In genomic region chr17:39193346-39193745, GRCh38 we compare ENCODE assay signal across 35 cellular contexts. TPM values are rescaled to one million over a fixed set of nuclear protein-coding genes. Genes with fewer than 3 reads are reported as not detected.
DNase-seq lines count a peak whose midpoint lies in the region; ATAC-seq and TF ChIP-seq lines count a peak whose summit lies in the region.
"Had no signal": no experiment of that assay in that cellular context is flagged by ENCODE, and none has a peak within 500 bp of the region (broad histone marks: within the 10 kb centered on the region; RNA-seq: fewer than 3 reads in every experiment).

No MANE protein-coding gene starts in this region.

- WGBS in prostate gland = 79% methylated on average over 10 of the region's 10 CpGs

- peak; percentile 62 to 70 for TF ChIP-seq POLR2A in gastrocnemius medialis (IDR thresholded peaks at IDR 0.05)
- TF ChIP-seq POLR2A in prostate gland (IDR thresholded peaks at IDR 0.05) = no peak

- intact Hi-C loops in gastrocnemius medialis (cut with DNase I; ENCODE audit: low total_unique reads) (loop anchor here (10.0 kb wide), 2 partner anchors 471 to 1151 kb away; partner anchors contain the start of genes PNMT and TCAP), prostate gland (cut with DNase I) (no loop called here)
- intact Hi-C loops in activated CD4-positive, alpha-beta T cell treated with anti-CD3 and anti-CD28 coated beads, Interleukin-2, amount 10 ng/mL, durations not matched to agents 24 days and 14 days (cut with micrococcal nuclease) = no loop called here

- ATAC-seq in T-helper 17 cell (no peak), gastrocnemius medialis (peak; percentile 47 to 55)
- ATAC-seq: heart right ventricle; lower lobe of right lung; SK-N-SH treated with all-trans-retinoic acid at 6 μM for 48 hours; stimulated activated naive CD8-positive, alpha-beta T cell treated with anti-CD3 and anti-CD28 coated beads, Interleukin-15, amount 100 ng/mL, for 72 hours had no signal

- DNase-seq in Kasumi-1 (lab: John Stamatoyannopoulos, UW) = peak; percentile 46 to 66
- no peak for DNase-seq in T-helper 17 cell
- peak; percentile 8 for DNase-seq in epidermal melanocyte (ENCODE audit: insufficient read length, low spot score)
- peak; percentile 83 to 93 for DNase-seq in gastrocnemius medialis
- DNase-seq in prostate gland (ENCODE audit: low spot score) = no peak
- no peak for DNase-seq in activated CD4-positive, alpha-beta T cell treated with anti-CD3 and anti-CD28 coated beads, Interleukin-2, amount 10 ng/mL, durations not matched to agents 24 days and 14 days
- DNase-seq in SW 1271 (lab: John Stamatoyannopoulos, UW) = no peak
- DNase-seq: ACHN; activated CD4-positive, alpha-beta T cell treated with anti-CD3 and anti-CD28 coated beads for 48 hours; activated effector memory CD4-positive, alpha-beta T cell treated with anti-CD3 and anti-CD28 coated beads, Interleukin-2, amount 50 U/mL, for 16 hours; activated naive CD8-positive, alpha-beta T cell treated with anti-CD3 and anti-CD28 coated beads, Interleukin-2, amount 10 ng/mL, durations not matched to agents 7 days and 5 days; activated T-cell treated with anti-CD3 and anti-CD28 coated beads, Interleukin-2, amount 50 U/mL, for 1 hour; C1 segment of cervical spinal cord; Caco-2; cerebellar nuclear complex; DMS79; GDM1; H7; heart right ventricle; kidney glomerular epithelial cell; lower lobe of right lung; NCI-H1436; NCI-H2081 treated with DMSO at 0.1 percent for 48 hours; NCI-H345; NCI-H748 treated with DMSO at 0.1 percent for 48 hours; RPMI8226; small intestine; stimulated activated naive CD8-positive, alpha-beta T cell treated with anti-CD3 and anti-CD28 coated beads, Interleukin-15, amount 100 ng/mL, for 72 hours; thyroid gland had no signal

- H3K9me3 ChIP-seq in T-helper 17 cell (ENCODE audit: control insufficient read depth, low read length, poor library complexity, severe bottlenecking) (no peaks in the 10 kb centered on the region), gastrocnemius medialis (no peaks in the 10 kb centered on the region), prostate gland (no peaks in the 10 kb centered on the region)
- H3K9me3 ChIP-seq: Caco-2, heart right ventricle, lower lobe of right lung, neutrophil, thyroid gland had no signal

- peaks cover 3% of the 10 kb centered on the region for H3K36me3 Mint-ChIP-seq in T-helper 17 cell (ENCODE audit: low read depth)
- peaks cover 14% of the 10 kb centered on the region for H3K36me3 Mint-ChIP-seq in activated CD4-positive, alpha-beta T cell treated with anti-CD3 and anti-CD28 coated beads, Interleukin-2, amount 10 ng/mL, durations not matched to agents 24 days and 14 days (ENCODE audit: low read depth)

- H3K4me1 Mint-ChIP-seq in T-helper 17 cell = peaks cover 25% of the 10 kb centered on the region
- peaks cover 31% of the 10 kb centered on the region for H3K4me1 Mint-ChIP-seq in activated CD4-positive, alpha-beta T cell treated with anti-CD3 and anti-CD28 coated beads, Interleukin-2, amount 10 ng/mL, durations not matched to agents 24 days and 14 days

- no peaks in the 10 kb centered on the region for H3K9me3 Mint-ChIP-seq in activated CD4-positive, alpha-beta T cell treated with anti-CD3 and anti-CD28 coated beads, Interleukin-2, amount 10 ng/mL, durations not matched to agents 24 days and 14 days
- H3K9me3 Mint-ChIP-seq: activated naive CD8-positive, alpha-beta T cell treated with anti-CD3 and anti-CD28 coated beads, Interleukin-2, amount 10 ng/mL, durations not matched to agents 7 days and 5 days; stimulated activated naive CD8-positive, alpha-beta T cell treated with anti-CD3 and anti-CD28 coated beads, Interleukin-15, amount 100 ng/mL, for 72 hours had no signal

- H3K4me3 ChIP-seq in gastrocnemius medialis (peak overlapping the region; percentile 50 to 62 (median 55)), prostate gland (no peak overlapping the region)
- H3K4me3 ChIP-seq: heart right ventricle, lower lobe of right lung, thyroid gland had no signal

- H3K36me3 ChIP-seq in gastrocnemius medialis = peaks cover 0 to 21% of the 10 kb centered on the region in 2 donors
- no peaks in the 10 kb centered on the region for H3K36me3 ChIP-seq in prostate gland
- H3K36me3 ChIP-seq: neutrophil had no signal

- peak overlapping the region; percentile 89 for H3K27ac Mint-ChIP-seq in T-helper 17 cell
- H3K27ac Mint-ChIP-seq in activated CD4-positive, alpha-beta T cell treated with anti-CD3 and anti-CD28 coated beads, Interleukin-2, amount 10 ng/mL, durations not matched to agents 24 days and 14 days = no peak overlapping the region
- H3K27ac Mint-ChIP-seq: stimulated activated naive CD8-positive, alpha-beta T cell treated with anti-CD3 and anti-CD28 coated beads, Interleukin-15, amount 100 ng/mL, for 72 hours had no signal

- no peak for TF ChIP-seq CTCF in gastrocnemius medialis (IDR thresholded peaks at IDR 0.05 in 4 of 5, conservative IDR thresholded peaks at IDR 0.05 in 1 of 5)
- no peak for TF ChIP-seq CTCF in prostate gland (IDR thresholded peaks at IDR 0.05)

- H3K4me1 ChIP-seq in gastrocnemius medialis (peaks cover 60 to 70% of the 10 kb centered on the region in 2 donors), prostate gland (replicated peaks) (no peaks in the 10 kb centered on the region)

- no peaks in the 10 kb centered on the region for H3K27me3 Mint-ChIP-seq in T-helper 17 cell
- no peaks in the 10 kb centered on the region for H3K27me3 Mint-ChIP-seq in activated CD4-positive, alpha-beta T cell treated with anti-CD3 and anti-CD28 coated beads, Interleukin-2, amount 10 ng/mL, durations not matched to agents 24 days and 14 days
- H3K27me3 Mint-ChIP-seq: activated naive CD8-positive, alpha-beta T cell treated with anti-CD3 and anti-CD28 coated beads, Interleukin-2, amount 10 ng/mL, durations not matched to agents 7 days and 5 days; stimulated activated naive CD8-positive, alpha-beta T cell treated with anti-CD3 and anti-CD28 coated beads, Interleukin-15, amount 100 ng/mL, for 72 hours had no signal

- in situ Hi-C loops in gastrocnemius medialis (cut with MboI; ENCODE audit: low sequenced_read_pairs in 4 of 4) = no loop called here

- H3K27me3 ChIP-seq in gastrocnemius medialis = no peaks in the 10 kb centered on the region
- no peaks in the 10 kb centered on the region for H3K27me3 ChIP-seq in prostate gland (replicated peaks; ENCODE audit: insufficient read depth)
- H3K27me3 ChIP-seq: heart right ventricle, thyroid gland had no signal

- peak overlapping the region; percentile 87 to 99 (median 94) for H3K27ac ChIP-seq in gastrocnemius medialis
- H3K27ac ChIP-seq in prostate gland = no peak overlapping the region
- H3K27ac ChIP-seq: heart right ventricle, lower lobe of right lung, neutrophil, thyroid gland had no signal

- no peak overlapping the region for H3K4me3 Mint-ChIP-seq in T-helper 17 cell
- no peak overlapping the region for H3K4me3 Mint-ChIP-seq in activated CD4-positive, alpha-beta T cell treated with anti-CD3 and anti-CD28 coated beads, Interleukin-2, amount 10 ng/mL, durations not matched to agents 24 days and 14 days
- H3K4me3 Mint-ChIP-seq: activated naive CD8-positive, alpha-beta T cell treated with anti-CD3 and anti-CD28 coated beads, Interleukin-2, amount 10 ng/mL, durations not matched to agents 7 days and 5 days; stimulated activated naive CD8-positive, alpha-beta T cell treated with anti-CD3 and anti-CD28 coated beads, Interleukin-15, amount 100 ng/mL, for 72 hours had no signal

RNA-seq across cellular contexts. Expression of gene CACNB1, which starts 4.1 kb away (rescaled TPM):
- 10 to 100 TPM; 21.4 to 21.9 TPM for total RNA-seq in T-helper 17 cell
- total RNA-seq in gastrocnemius medialis = 100 to 1,000 TPM; 236 to 432 (median 340) TPM
- 10 to 100 TPM in 1 of 2 donors, 1 to 10 TPM in 1; 3.4 to 17.8 TPM for total RNA-seq in prostate gland
- total RNA-seq in activated CD4-positive, alpha-beta T cell treated with anti-CD3 and anti-CD28 coated beads, Interleukin-2, amount 10 ng/mL, durations not matched to agents 24 days and 14 days = 20.4 and 22.5 TPM in 2 replicates

RNA-seq across cellular contexts. Expression of gene RPL19, which starts 6.7 kb away (rescaled TPM):
- total RNA-seq in T-helper 17 cell (1,000 to 10,000 TPM; 3,035 to 3,199 TPM), gastrocnemius medialis (1,000 to 10,000 TPM; 1,960 to 2,584 (median 2,358) TPM), prostate gland (1,000 to 10,000 TPM; 2,194 to 3,634 TPM)
- total RNA-seq in activated CD4-positive, alpha-beta T cell treated with anti-CD3 and anti-CD28 coated beads, Interleukin-2, amount 10 ng/mL, durations not matched to agents 24 days and 14 days = 2,240 and 2,301 TPM in 2 replicates

RNA-seq across cellular contexts. Expression of gene ARL5C, which starts 27.4 kb away (rescaled TPM):
- not detected for total RNA-seq in T-helper 17 cell
- total RNA-seq in gastrocnemius medialis = under 1 TPM in 2 of 4 donors, not detected in 2; 0.20 to 0.22 TPM
- total RNA-seq in prostate gland = not detected
- not detected in 2 replicates for total RNA-seq in activated CD4-positive, alpha-beta T cell treated with anti-CD3 and anti-CD28 coated beads, Interleukin-2, amount 10 ng/mL, durations not matched to agents 24 days and 14 days
- total RNA-seq: activated CD8-positive, alpha-beta memory T cell treated with anti-CD3 and anti-CD28 coated beads for 36 hours; Caco-2; H7; heart right ventricle; lower lobe of right lung; MCF 10A; mononuclear cell; T-helper 2 cell treated with Interferon-gamma antibody and Interleukin-4, amounts not matched to agents 100 ng/mL and 5 ng/mL, for 36 hours; thyroid gland had no signal

RNA-seq across cellular contexts. Expression of gene STAC2, which starts 32.4 kb away (rescaled TPM):
- not detected for total RNA-seq in T-helper 17 cell
- total RNA-seq in gastrocnemius medialis = not detected
- total RNA-seq in prostate gland = 1 to 10 TPM; 3.9 to 4.8 TPM
- not detected in 2 replicates for total RNA-seq in activated CD4-positive, alpha-beta T cell treated with anti-CD3 and anti-CD28 coated beads, Interleukin-2, amount 10 ng/mL, durations not matched to agents 24 days and 14 days
- total RNA-seq: activated CD8-positive, alpha-beta memory T cell treated with anti-CD3 and anti-CD28 coated beads for 36 hours; activated naive CD8-positive, alpha-beta T cell treated with anti-CD3 and anti-CD28 coated beads, Interleukin-2, amount 10 ng/mL, durations not matched to agents 7 days and 5 days; mononuclear cell; T-helper 2 cell treated with Interferon-gamma antibody and Interleukin-4, amounts not matched to agents 100 ng/mL and 5 ng/mL, for 36 hours; thyroid gland had no signal

RNA-seq across cellular contexts. Expression of gene PLXDC1, which starts 41.9 kb away (rescaled TPM):
- 10 to 100 TPM in 1 of 2 donors, 1 to 10 TPM in 1; 7.5 to 11.7 TPM for total RNA-seq in T-helper 17 cell
- 1 to 10 TPM in 3 of 4 donors, under 1 TPM in 1; 0.49 to 4.5 (median 2.4) TPM for total RNA-seq in gastrocnemius medialis
- total RNA-seq in prostate gland = 1 to 10 TPM; 3.9 to 5.4 TPM
- total RNA-seq in activated CD4-positive, alpha-beta T cell treated with anti-CD3 and anti-CD28 coated beads, Interleukin-2, amount 10 ng/mL, durations not matched to agents 24 days and 14 days = 0.16 and 0.43 TPM in 2 replicates

Comparison
In these comparisons a context has a peak if more than half of its experiments do, and no peak if none do; other contexts are left out.
1. DNase-seq: peak in Kasumi-1 (2 of 2), epidermal melanocyte (single experiment) and gastrocnemius medialis (2 of 2); none in T-helper 17 cell (0 of 3), prostate gland (single experiment), activated CD4-positive, alpha-beta T cell treated with anti-CD3 and anti-CD28 coated beads, Interleukin-2, amount 10 ng/mL, durations not matched to agents 24 days and 14 days (single experiment) and SW 1271 (0 of 2).
2. H3K27ac ChIP-seq: peak in gastrocnemius medialis (4 of 4); none in prostate gland (0 of 2).
3. H3K4me3 ChIP-seq: peak in gastrocnemius medialis (4 of 4); none in prostate gland (0 of 2).
4. RNA of gene CACNB1, which starts 4.1 kb away (total RNA-seq): 236 to 432 TPM in gastrocnemius medialis; 21.4 to 21.9 TPM in T-helper 17 cell, 20.4 to 22.5 TPM in activated CD4-positive, alpha-beta T cell treated with anti-CD3 and anti-CD28 coated beads, Interleukin-2, amount 10 ng/mL, durations not matched to agents 24 days and 14 days and 3.4 to 17.8 TPM in prostate gland; every median in the first group is over 10 times any median in the second.